1 cellular context compared by ENCODE assay signal in genomic region chr9:93035821-93036351, GRCh38.
TF ChIP-seq lines count a peak whose summit lies in the region.

No MANE protein-coding gene starts in this region.

TF ChIP-seq in SK-N-SH, 30 proteins besides CTCF, POLR2A, EP300 and RAD21:
- TF ChIP-seq, protein P1, sequence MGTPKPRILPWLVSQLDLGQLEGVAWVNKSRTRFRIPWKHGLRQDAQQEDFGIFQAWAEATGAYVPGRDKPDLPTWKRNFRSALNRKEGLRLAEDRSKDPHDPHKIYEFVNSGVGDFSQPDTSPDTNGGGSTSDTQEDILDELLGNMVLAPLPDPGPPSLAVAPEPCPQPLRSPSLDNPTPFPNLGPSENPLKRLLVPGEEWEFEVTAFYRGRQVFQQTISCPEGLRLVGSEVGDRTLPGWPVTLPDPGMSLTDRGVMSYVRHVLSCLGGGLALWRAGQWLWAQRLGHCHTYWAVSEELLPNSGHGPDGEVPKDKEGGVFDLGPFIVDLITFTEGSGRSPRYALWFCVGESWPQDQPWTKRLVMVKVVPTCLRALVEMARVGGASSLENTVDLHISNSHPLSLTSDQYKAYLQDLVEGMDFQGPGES (IDR thresholded peaks at IDR 0.05; ENCODE audit: low read depth, low read length), result no peak
- no peak for TF ChIP-seq RXRA (IDR thresholded peaks at IDR 0.05; ENCODE audit: borderline replicate concordance, low read depth)
- no peak for TF ChIP-seq TAF1 (IDR thresholded peaks at IDR 0.05; ENCODE audit: borderline replicate concordance, low read depth, low read length)
- TF ChIP-seq FOSL2 (IDR thresholded peaks at IDR 0.05; ENCODE audit: borderline replicate concordance, low read depth), result no peak
- no peak for TF ChIP-seq PBX3 (IDR thresholded peaks at IDR 0.05)
- TF ChIP-seq MAX (IDR thresholded peaks at IDR 0.05; ENCODE audit: low read depth), result no peak
- TF ChIP-seq, protein P2, sequence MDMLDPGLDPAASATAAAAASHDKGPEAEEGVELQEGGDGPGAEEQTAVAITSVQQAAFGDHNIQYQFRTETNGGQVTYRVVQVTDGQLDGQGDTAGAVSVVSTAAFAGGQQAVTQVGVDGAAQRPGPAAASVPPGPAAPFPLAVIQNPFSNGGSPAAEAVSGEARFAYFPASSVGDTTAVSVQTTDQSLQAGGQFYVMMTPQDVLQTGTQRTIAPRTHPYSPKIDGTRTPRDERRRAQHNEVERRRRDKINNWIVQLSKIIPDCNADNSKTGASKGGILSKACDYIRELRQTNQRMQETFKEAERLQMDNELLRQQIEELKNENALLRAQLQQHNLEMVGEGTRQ (IDR thresholded peaks at IDR 0.05; ENCODE audit: borderline replicate concordance, low read depth, low read length), result no peak
- no peak for TF ChIP-seq JUND (IDR thresholded peaks at IDR 0.05)
- TF ChIP-seq CHD2 (IDR thresholded peaks at IDR 0.05; ENCODE audit: low read length, partially characterized antibody), result no peak
- no peak for TF ChIP-seq RFX5 (IDR thresholded peaks at IDR 0.05; ENCODE audit: low read length)
- TF ChIP-seq MEF2A (IDR thresholded peaks at IDR 0.05; ENCODE audit: borderline replicate concordance, low read depth), result no peak
- TF ChIP-seq RCOR1 (IDR thresholded peaks at IDR 0.05; ENCODE audit: low read length), result no peak
- TF ChIP-seq, protein P3, sequence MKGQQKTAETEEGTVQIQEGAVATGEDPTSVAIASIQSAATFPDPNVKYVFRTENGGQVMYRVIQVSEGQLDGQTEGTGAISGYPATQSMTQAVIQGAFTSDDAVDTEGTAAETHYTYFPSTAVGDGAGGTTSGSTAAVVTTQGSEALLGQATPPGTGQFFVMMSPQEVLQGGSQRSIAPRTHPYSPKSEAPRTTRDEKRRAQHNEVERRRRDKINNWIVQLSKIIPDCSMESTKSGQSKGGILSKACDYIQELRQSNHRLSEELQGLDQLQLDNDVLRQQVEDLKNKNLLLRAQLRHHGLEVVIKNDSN (IDR thresholded peaks at IDR 0.05; ENCODE audit: borderline replicate concordance, low read depth), result no peak
- TF ChIP-seq SMC3 (IDR thresholded peaks at IDR 0.05; ENCODE audit: low read depth, low read length), result no peak
- TF ChIP-seq EZH2phosphoT487 (IDR thresholded peaks at IDR 0.05; ENCODE audit: borderline replicate concordance, low read depth), result no peak
- no peak for TF ChIP-seq NRF1 (IDR thresholded peaks at IDR 0.05; ENCODE audit: low read depth, low read length)
